Comparison of ENCODE assay signal across 12 cellular contexts in the genomic region with DNA sequence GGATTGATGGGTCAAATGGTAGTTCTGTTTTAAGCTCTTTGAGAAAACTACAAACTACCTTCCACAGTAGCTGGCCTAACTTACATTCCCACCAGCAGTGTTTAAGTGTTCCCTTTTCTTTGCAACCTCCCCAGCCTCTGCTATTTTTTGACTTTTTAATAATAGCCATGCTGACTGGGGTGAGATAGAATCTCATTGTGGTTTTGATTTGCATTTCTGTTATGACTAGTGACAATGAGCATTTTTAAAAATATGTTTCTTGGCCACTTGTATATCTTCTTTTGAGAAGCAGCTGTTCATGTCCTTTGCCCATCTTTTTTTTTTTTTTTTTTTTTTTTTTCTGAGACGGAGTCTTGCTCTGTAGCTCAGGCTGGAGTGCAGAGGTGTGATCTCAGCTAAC.
DNase-seq lines count a peak whose midpoint lies in the region; ATAC-seq lines count a peak whose summit lies in the region.
"Had no signal": no experiment of that assay in that cellular context is flagged by ENCODE, and none has a peak within 500 bp of the region (broad histone marks: within the 10 kb centered on the region; RNA-seq: fewer than 3 reads in every experiment).

No MANE protein-coding gene starts in this region.

- ATAC-seq in GM18907 (IDR thresholded peaks at IDR 0.05; ENCODE audit: unreplicated experiment) (peak; percentile 68), HG02571 (IDR thresholded peaks at IDR 0.05; ENCODE audit: unreplicated experiment) (peak; percentile 92), HG03520 (IDR thresholded peaks at IDR 0.05; ENCODE audit: unreplicated experiment) (peak; percentile 85)

- DNase-seq in iris pigment epithelial cell (ENCODE audit: low read depth) (peak; percentile 39), NCI-H345 treated with DMSO at 0.1 percent for 48 hours (lab: John Stamatoyannopoulos, UW; ENCODE audit: unreplicated experiment) (no peak), NCI-H1436 treated with DMSO at 0.1 percent for 48 hours (lab: John Stamatoyannopoulos, UW) (no peak), putamen (ENCODE audit: low spot score) (no peak), SIG-M5 (lab: John Stamatoyannopoulos, UW) (no peak)
- DNase-seq: dermis blood vessel endothelial cell; NCI-H1930; PC-9; stimulated activated naive CD4-positive, alpha-beta T cell treated with Interleukin-2 at 50 U/mL for 16 hours had no signal
